22 cellular contexts compared by ENCODE assay signal in genomic region chr17:29037739-29038465, GRCh38. TPM values are rescaled to one million over a fixed set of nuclear protein-coding genes. Genes with fewer than 3 reads are reported as not detected.
DNase-seq lines count a peak whose midpoint lies in the region; ATAC-seq and TF ChIP-seq lines count a peak whose summit lies in the region.
"Had no signal": no experiment of that assay in that cellular context is flagged by ENCODE, and none has a peak within 500 bp of the region (broad histone marks: within the 10 kb centered on the region; RNA-seq: fewer than 3 reads in every experiment).

No MANE protein-coding gene starts in this region.

- H3F3A ChIP-seq in GM23338 (replicated peaks; ENCODE audit: low read depth) (peaks cover 7% of the 10 kb centered on the region), neural cell (ENCODE audit: insufficient read depth, low read length, poor library complexity, severe bottlenecking) (peaks cover 3% of the 10 kb centered on the region)

- CTCF ChIA-PET in Panc1 (lab: Charles Lee), result interaction anchor here (0.6 kb wide), 1 partner anchor 74 kb away, joined by 4 read pairs; no protein-coding TSS in a partner anchor

- H3K27ac Mint-ChIP-seq in GM23338, result no peak overlapping the region
- H3K27ac Mint-ChIP-seq: activated CD4-positive, alpha-beta T cell treated with anti-CD3 and anti-CD28 coated beads, Interleukin-2, amount 10 ng/mL, durations not matched to agents 24 days and 14 days; stimulated activated naive CD8-positive, alpha-beta T cell treated with anti-CD3 and anti-CD28 coated beads, Interleukin-15, Interleukin-2, amounts not matched to agents 100 ng/mL and 50 ng/mL, for 24 hours had no signal

- peaks cover 11% of the 10 kb centered on the region; the same call in 1 of the 2 replicates for H3K9me2 ChIP-seq in GM23338 (ENCODE audit: insufficient read depth)
- no peaks in the 10 kb centered on the region for H3K9me2 ChIP-seq in neural cell (ENCODE audit: insufficient read depth, low read length)

- intact Hi-C loops in Panc1 (cut with micrococcal nuclease; ENCODE audit: unreplicated experiment), result no loop called here
- intact Hi-C loops in dorsolateral prefrontal cortex (cut with DNase I), result no loop called here

- H3K27me3 Mint-ChIP-seq in GM23338 (ENCODE audit: insufficient read depth, low read depth, poor library complexity), result peaks cover 5% of the 10 kb centered on the region

- TF ChIP-seq RAD21 in neural cell (conservative IDR thresholded peaks at IDR 0.05), result peak; percentile 39

- H3K9ac ChIP-seq in neural cell (ENCODE audit: low read length), result peak overlapping the region; percentile 77

- H3K4me2 ChIP-seq in GM23338 (peak overlapping the region; percentile 46), neural cell (ENCODE audit: low read length) (peak overlapping the region; percentile 90)

- no TSS peak for BruUV-seq in Panc1 (replicated peaks; lab: Mats Ljungman, UMichigan)

- TF ChIP-seq EP300 in neural cell (conservative IDR thresholded peaks at IDR 0.05; ENCODE audit: poor library complexity, severe bottlenecking), result peak; percentile 75

- no peak overlapping the region for H3K4me3 Mint-ChIP-seq in GM23338
- H3K4me3 Mint-ChIP-seq: activated CD4-positive, alpha-beta T cell treated with anti-CD3 and anti-CD28 coated beads, Interleukin-2, amount 10 ng/mL, durations not matched to agents 24 days and 14 days; stimulated activated naive CD8-positive, alpha-beta T cell treated with anti-CD3 and anti-CD28 coated beads, Interleukin-15, Interleukin-2, amounts not matched to agents 100 ng/mL and 50 ng/mL, for 24 hours had no signal

- in situ Hi-C loops in Panc1 (cut with HindIII; ENCODE audit: low pct_unique_long_range_greater_than_20kb, low sequenced_read_pairs), result no loop called here

- peaks cover 22% of the 10 kb centered on the region for H3K9me3 Mint-ChIP-seq in GM23338
- H3K9me3 Mint-ChIP-seq: stimulated activated naive CD8-positive, alpha-beta T cell treated with anti-CD3 and anti-CD28 coated beads, Interleukin-15, Interleukin-2, amounts not matched to agents 100 ng/mL and 50 ng/mL, for 24 hours had no signal

- H3K4me3 ChIP-seq in GM23338 (no peak overlapping the region), Panc1 (ENCODE audit: low read depth in 2 of 2, low read length in 2 of 2) (no peak overlapping the region; a peak in 1 of 4 replicates), dorsolateral prefrontal cortex (peak overlapping the region in 55 of 59 donors; percentile 1 to 61 (median 39)), neural cell (ENCODE audit: low read length) (peak overlapping the region; percentile 57), H7 (ENCODE audit: insufficient read depth, low read depth, low read length) (no peak overlapping the region)
- H3K4me3 ChIP-seq: left ventricle myocardium inferior, ovary, sigmoid colon, transverse colon had no signal

- H3K79me2 ChIP-seq in GM23338 (replicated peaks; ENCODE audit: insufficient read depth), result no peaks in the 10 kb centered on the region
- H3K79me2 ChIP-seq in neural cell (replicated peaks; ENCODE audit: insufficient read depth, low read length), result no peaks in the 10 kb centered on the region

- peaks cover 28% of the 10 kb centered on the region for H3K4me1 Mint-ChIP-seq in GM23338

- DNase-seq in GM23338 (ENCODE audit: low spot score), result no peak
- no peak for DNase-seq in Panc1 (ENCODE audit: low read depth, low spot score)
- peak in 1 of 10 donors; percentile 36 for DNase-seq in dorsolateral prefrontal cortex
- no peak for DNase-seq in SKM-1 (lab: John Stamatoyannopoulos, UW; ENCODE audit: unreplicated experiment)
- no peak for DNase-seq in H7
- DNase-seq: activated CD4-positive, alpha-beta T cell treated with anti-CD3 and anti-CD28 coated beads, Interleukin-2, amount 10 ng/mL, durations not matched to agents 24 days and 14 days; activated CD8-positive, alpha-beta memory T cell treated with anti-CD3 and anti-CD28 coated beads, Interleukin-2, amount 50 U/mL, for 48 hours; activated effector memory CD4-positive, alpha-beta T cell treated with anti-CD3 and anti-CD28 coated beads, Interleukin-2, amount 50 U/mL, for 16 hours; central memory CD4-positive, alpha-beta T cell; COR-L47; left ventricle myocardium inferior; NCI-H1436; NK-92 treated with Interleukin-12 subunit alpha and Interleukin-12 subunit beta, amount 100 ng/mL, for 24 hours; ovary; sigmoid colon; transverse colon had no signal

- TF ChIP-seq CTCF in GM23338 (conservative IDR thresholded peaks at IDR 0.05; ENCODE audit: low read depth in 2 of 2) (no peak), Panc1 (IDR thresholded peaks at IDR 0.05) (no peak), dorsolateral prefrontal cortex (IDR thresholded peaks at IDR 0.05 in 54 of 56, conservative IDR thresholded peaks at IDR 0.05 in 2 of 56; ENCODE audit: low read depth in 1 of 56, partially characterized antibody in 56 of 56) (no peak), neural cell (IDR thresholded peaks at IDR 0.05; ENCODE audit: poor library complexity, severe bottlenecking) (no peak)

- H3K27me3 ChIP-seq in GM23338 (ENCODE audit: insufficient read depth) (no peaks in the 10 kb centered on the region), Panc1 (ENCODE audit: control insufficient read depth, insufficient read depth, low read length) (peaks cover 17% of the 10 kb centered on the region), dorsolateral prefrontal cortex (no peaks in the 10 kb centered on the region), neural cell (ENCODE audit: insufficient read depth, low read depth, low read length) (no peaks in the 10 kb centered on the region), H7 (ENCODE audit: control insufficient read depth, insufficient read depth, low read length) (no peaks in the 10 kb centered on the region)
- H3K27me3 ChIP-seq: ovary, sigmoid colon had no signal

- H2AFZ ChIP-seq in GM23338 (peak overlapping the region; percentile 72; the same call in 1 of the 2 replicates), neural cell (ENCODE audit: low read depth, low read length) (peak overlapping the region; percentile 54)

- peaks cover 11% of the 10 kb centered on the region; the same call in 1 of the 2 replicates for H3K9me3 ChIP-seq in Panc1 (ENCODE audit: control insufficient read depth, insufficient read depth, low read depth, low read length)
- peaks cover 6% of the 10 kb centered on the region for H3K9me3 ChIP-seq in neural cell (ENCODE audit: low read length)
- H3K9me3 ChIP-seq: ovary had no signal

- ATAC-seq in GM23338 (no peak), Panc1 (peak; percentile 48), GM21381 (IDR thresholded peaks at IDR 0.05; ENCODE audit: unreplicated experiment) (no peak), GM18498 (IDR thresholded peaks at IDR 0.05; ENCODE audit: unreplicated experiment) (no peak)

- peak overlapping the region; percentile 89 for H3K27ac ChIP-seq in GM23338 (ENCODE audit: low read depth)
- H3K27ac ChIP-seq in Panc1 (ENCODE audit: low read length), result no peak overlapping the region
- peak overlapping the region in 17 of 59 donors; percentile 1 to 62 (median 31) for H3K27ac ChIP-seq in dorsolateral prefrontal cortex
- H3K27ac ChIP-seq in neural cell (ENCODE audit: low read length), result peak overlapping the region; percentile 97
- H3K27ac ChIP-seq: left ventricle myocardium inferior, ovary, sigmoid colon, transverse colon had no signal

- POLR2A ChIA-PET in Panc1 (lab: Charles Lee), result interaction anchor here (0.5 kb wide), 1 partner anchor 169 kb away, joined by 4 read pairs; no protein-coding TSS in a partner anchor

- H3K36me3 Mint-ChIP-seq in GM23338 (ENCODE audit: low read depth), result peaks cover 21% of the 10 kb centered on the region

- no peaks in the 10 kb centered on the region for H3K36me3 ChIP-seq in GM23338 (ENCODE audit: insufficient read depth)
- no peaks in the 10 kb centered on the region for H3K36me3 ChIP-seq in Panc1 (ENCODE audit: control insufficient read depth, insufficient read depth, low read length)
- no peaks in the 10 kb centered on the region for H3K36me3 ChIP-seq in neural cell (ENCODE audit: insufficient read depth, low read length)
- no peaks in the 10 kb centered on the region for H3K36me3 ChIP-seq in H7 (replicated peaks; ENCODE audit: control insufficient read depth, insufficient read depth, low read length)
- H3K36me3 ChIP-seq: left ventricle myocardium inferior, ovary, sigmoid colon, transverse colon had no signal

- H3K4me1 ChIP-seq in GM23338 (ENCODE audit: insufficient read depth) (peaks cover 60% of the 10 kb centered on the region), Panc1 (ENCODE audit: control insufficient read depth, insufficient read depth, low read length) (no peaks in the 10 kb centered on the region; the same call in 1 of the 2 replicates)
- H3K4me1 ChIP-seq: sigmoid colon had no signal

- H4K20me1 ChIP-seq in GM23338 (replicated peaks; ENCODE audit: insufficient read depth) (no peaks in the 10 kb centered on the region), neural cell (ENCODE audit: insufficient read depth) (no peaks in the 10 kb centered on the region)

TF ChIP-seq in GM23338, 12 proteins besides CTCF, POLR2A, EP300 and RAD21:
- TF ChIP-seq ZNF331 (CRISPR knock-in tag; IDR thresholded peaks at IDR 0.05; ENCODE audit: low read depth), result no peak
- TF ChIP-seq EZH2 (IDR thresholded peaks at IDR 0.05; ENCODE audit: low read depth, unreplicated experiment), result no peak

RNA-seq across cellular contexts. Expression of gene PIPOX, which starts 5.0 kb away (rescaled TPM):
- 34.6 and 42.8 TPM in 2 replicates for total RNA-seq in GM23338 (2014; rRNA removed; shearing (Covaris generic))
- polyA plus RNA-seq in GM23338 (2016; fragmentation: Nextera tagmentation; extraction: Ambion mirVana), result 22.2 and 22.6 TPM in 2 replicates
- total RNA-seq in Panc1 (2021; ENCODE audit: unreplicated experiment), result 2.4 TPM
- 0.34 TPM for polyA plus RNA-seq in Panc1 (2012; ENCODE audit: insufficient read length)
- 10 to 100 TPM in 67 of 120 experiments, 1 to 10 TPM in 53; 3.8 to 24.7 (median 10.6) TPM for total RNA-seq in dorsolateral prefrontal cortex
- polyA plus RNA-seq in neural cell, result 4.4 and 5.2 TPM in 2 replicates
- 4.9 and 8.1 TPM in 2 replicates for polyA minus RNA-seq in neural cell
- 17.4 and 26.4 TPM in 2 replicates for total RNA-seq in H7 (2014; rRNA removed; shearing (Covaris generic))

RNA-seq across cellular contexts. Expression of gene SEZ6, which starts 32.1 kb away (rescaled TPM):
- 3.1 and 6.5 TPM in 2 replicates for total RNA-seq in GM23338 (2014; rRNA removed; shearing (Covaris generic))
- polyA plus RNA-seq in GM23338 (2016; fragmentation: Nextera tagmentation; extraction: Ambion mirVana), result 1.0 TPM in 2 replicates
- not detected for total RNA-seq in Panc1 (2021; ENCODE audit: unreplicated experiment)
- polyA plus RNA-seq in Panc1 (2012; ENCODE audit: insufficient read length), result 0.38 TPM
- 10 to 100 TPM; 10.5 to 57.6 (median 32.5) TPM for total RNA-seq in dorsolateral prefrontal cortex
- 15.1 and 17.4 TPM in 2 replicates for polyA plus RNA-seq in neural cell
- 8.5 and 16.9 TPM in 2 replicates for polyA minus RNA-seq in neural cell
- total RNA-seq in H7 (2014; rRNA removed; shearing (Covaris generic)), result 0.37 and 0.83 TPM in 2 replicates
- total RNA-seq: activated CD4-positive, alpha-beta T cell treated with anti-CD3 and anti-CD28 coated beads, Interleukin-2, amount 10 ng/mL, durations not matched to agents 24 days and 14 days; left ventricle myocardium inferior; M059J; ovary had no signal
- polyA plus RNA-seq: esophagus, ovary had no signal

Comparison
In these comparisons a context has a peak if more than half of its experiments do, and no peak if none do; other contexts are left out.
1. H3K4me3 ChIP-seq: peak in dorsolateral prefrontal cortex (55 of 59) and neural cell (single experiment); none in GM23338 (single experiment), Panc1 (0 of 2) and H7 (single experiment).